In genomic region chr6:131955876-131956275, GRCh38 we compare ENCODE assay signal across 1 cellular context.
TF ChIP-seq lines count a peak whose summit lies in the region.

No MANE protein-coding gene starts in this region.

TF ChIP-seq in endothelial cell of umbilical vein, 7 proteins besides CTCF, POLR2A, EP300 and RAD21 (continued from another document):
- TF ChIP-seq FOS (IDR thresholded peaks at IDR 0.05; ENCODE audit: borderline replicate concordance, insufficient read depth, low read length) (no peak), MAX (IDR thresholded peaks at IDR 0.05; ENCODE audit: insufficient read depth, insufficient read length) (no peak)
